Comparison of ENCODE assay signal across 18 cellular contexts in genomic region chr3:186095584-186096061, GRCh38. TPM values are rescaled to one million over a fixed set of nuclear protein-coding genes. Genes with fewer than 3 reads are reported as not detected.
DNase-seq lines count a peak whose midpoint lies in the region; ATAC-seq and TF ChIP-seq lines count a peak whose summit lies in the region.
"Had no signal": no experiment of that assay in that cellular context is flagged by ENCODE, and none has a peak within 500 bp of the region (broad histone marks: within the 10 kb centered on the region; RNA-seq: fewer than 3 reads in every experiment).

No MANE protein-coding gene starts in this region.

- H3K36me3 Mint-ChIP-seq in HFFc6 (ENCODE audit: low read depth): peaks cover 16% of the 10 kb centered on the region; the same call in 1 of the 2 replicates
- no peaks in the 10 kb centered on the region for H3K36me3 Mint-ChIP-seq in activated CD4-positive, alpha-beta memory T cell treated with anti-CD3 and anti-CD28 coated beads for 36 hours
- H3K36me3 Mint-ChIP-seq: IgD-negative memory B cell had no signal

- H3K9me3 Mint-ChIP-seq in HFFc6: no peaks in the 10 kb centered on the region
- no peaks in the 10 kb centered on the region for H3K9me3 Mint-ChIP-seq in activated CD4-positive, alpha-beta memory T cell treated with anti-CD3 and anti-CD28 coated beads for 36 hours
- H3K9me3 Mint-ChIP-seq: activated T-helper 2 cell treated with anti-CD3 and anti-CD28 coated beads, Interferon-gamma antibody, Interleukin-2, Interleukin-4, amounts not matched to agents 10 μg/mL and 5 μg/mL and 100 μg/mL, durations not matched to agents 14 hours and 24 hours and 36 hours; IgD-negative memory B cell had no signal

- no peaks in the 10 kb centered on the region for H3K27me3 ChIP-seq in HL-60 (ENCODE audit: insufficient read depth, poor library complexity, severe bottlenecking)
- no peaks in the 10 kb centered on the region for H3K27me3 ChIP-seq in left ventricle myocardium inferior (ENCODE audit: low read depth)
- H3K27me3 ChIP-seq in gastrocnemius medialis: no peaks in the 10 kb centered on the region
- H3K27me3 ChIP-seq: hepatocyte had no signal

- TF ChIP-seq CTCF in HL-60 (IDR thresholded peaks at IDR 0.05; ENCODE audit: insufficient read depth, low read length) (no peak), left ventricle myocardium inferior (IDR thresholded peaks at IDR 0.05; ENCODE audit: borderline replicate concordance) (no peak), HFFc6 (IDR thresholded peaks at IDR 0.05) (no peak), gastrocnemius medialis (IDR thresholded peaks at IDR 0.05 in 4 of 5, conservative IDR thresholded peaks at IDR 0.05 in 1 of 5) (no peak)

- H3K4me1 Mint-ChIP-seq in HFFc6 (ENCODE audit: low read depth): peaks cover 32% of the 10 kb centered on the region
- no peaks in the 10 kb centered on the region for H3K4me1 Mint-ChIP-seq in activated CD4-positive, alpha-beta memory T cell treated with anti-CD3 and anti-CD28 coated beads for 36 hours (ENCODE audit: low read depth)
- H3K4me1 Mint-ChIP-seq: IgD-negative memory B cell had no signal

- H3K36me3 ChIP-seq in left ventricle myocardium inferior: no peaks in the 10 kb centered on the region
- no peaks in the 10 kb centered on the region for H3K36me3 ChIP-seq in gastrocnemius medialis
- H3K36me3 ChIP-seq: prostate gland had no signal

- H3K4me3 Mint-ChIP-seq in HFFc6: no peak overlapping the region
- H3K4me3 Mint-ChIP-seq in activated CD4-positive, alpha-beta memory T cell treated with anti-CD3 and anti-CD28 coated beads for 36 hours: no peak overlapping the region
- H3K4me3 Mint-ChIP-seq: IgD-negative memory B cell had no signal

- TF ChIP-seq POLR2A in gastrocnemius medialis (IDR thresholded peaks at IDR 0.05): no peak

- ATAC-seq in gastrocnemius medialis: no peak

- H3K9me3 ChIP-seq in left ventricle myocardium inferior (replicated peaks): no peaks in the 10 kb centered on the region
- no peaks in the 10 kb centered on the region for H3K9me3 ChIP-seq in gastrocnemius medialis
- H3K9me3 ChIP-seq: prostate gland had no signal

- intact Hi-C loops in left ventricle myocardium inferior (cut with micrococcal nuclease): no loop called here
- intact Hi-C loops in activated CD4-positive, alpha-beta memory T cell treated with anti-CD3 and anti-CD28 coated beads for 36 hours (cut with micrococcal nuclease): no loop called here
- intact Hi-C loops in gastrocnemius medialis (cut with DNase I; ENCODE audit: low total_unique reads): no loop called here

- in situ Hi-C loops in gastrocnemius medialis (cut with MboI; ENCODE audit: low sequenced_read_pairs in 4 of 4): no loop called here

- DNase-seq in HL-60 (ENCODE audit: low read depth in 1 of 2, low spot score in 1 of 2): peak in 1 of 2 experiments; percentile 79
- peak; percentile 84 for DNase-seq in SKM-1 treated with dmso at 0.1 percent for 144 hours (lab: John Stamatoyannopoulos, UW; ENCODE audit: unreplicated experiment)
- DNase-seq in left ventricle myocardium inferior: peak; percentile 22
- peak; percentile 77 for DNase-seq in pons (ENCODE audit: low spot score)
- no peak for DNase-seq in HFFc6
- DNase-seq in activated CD4-positive, alpha-beta memory T cell treated with anti-CD3 and anti-CD28 coated beads for 36 hours: no peak
- no peak for DNase-seq in gastrocnemius medialis
- DNase-seq in cerebellum (ENCODE audit: low spot score): no peak
- DNase-seq: activated CD4-positive, alpha-beta T cell treated with anti-CD3 and anti-CD28 coated beads for 4 hours; DMS79; NCI-H146; NCI-H748 treated with DMSO at 0.1 percent for 48 hours; stimulated activated CD4-positive, alpha-beta T cell treated with anti-CD3 and anti-CD28 coated beads, Interleukin-2, amount 100 ng/mL, for 24 hours; SW 1271 had no signal

- CTCF ChIA-PET in activated CD4-positive, alpha-beta memory T cell treated with anti-CD3 and anti-CD28 coated beads for 36 hours (lab: Charles Lee): no interaction called here

- peaks cover 34% of the 10 kb centered on the region for H3K4me1 ChIP-seq in left ventricle myocardium inferior
- H3K4me1 ChIP-seq in gastrocnemius medialis: peaks cover 12 to 40% of the 10 kb centered on the region in 2 donors
- H3K4me1 ChIP-seq: prostate gland had no signal

- H3K27ac ChIP-seq in HL-60 (replicated peaks): peak overlapping the region; percentile 86
- no peak overlapping the region for H3K27ac ChIP-seq in left ventricle myocardium inferior (replicated peaks)
- H3K27ac ChIP-seq in gastrocnemius medialis: no peak overlapping the region
- H3K27ac ChIP-seq: hepatocyte, prostate gland had no signal

- H3K4me3 ChIP-seq in HL-60 (replicated peaks; ENCODE audit: insufficient read depth, low read length) (peak overlapping the region; percentile 25), left ventricle myocardium inferior (no peak overlapping the region), gastrocnemius medialis (no peak overlapping the region)
- H3K4me3 ChIP-seq: hepatocyte, prostate gland had no signal

- POLR2A ChIA-PET in activated CD4-positive, alpha-beta memory T cell treated with anti-CD3 and anti-CD28 coated beads for 36 hours (lab: Charles Lee): no interaction called here

- H3K27me3 Mint-ChIP-seq in HFFc6 (ENCODE audit: insufficient read depth): no peaks in the 10 kb centered on the region
- H3K27me3 Mint-ChIP-seq in activated CD4-positive, alpha-beta memory T cell treated with anti-CD3 and anti-CD28 coated beads for 36 hours: peaks cover 65% of the 10 kb centered on the region

- no peak overlapping the region for H3K27ac Mint-ChIP-seq in HFFc6
- no peak overlapping the region for H3K27ac Mint-ChIP-seq in activated CD4-positive, alpha-beta memory T cell treated with anti-CD3 and anti-CD28 coated beads for 36 hours
- H3K27ac Mint-ChIP-seq: activated T-helper 2 cell treated with anti-CD3 and anti-CD28 coated beads, Interferon-gamma antibody, Interleukin-2, Interleukin-4, amounts not matched to agents 10 μg/mL and 5 μg/mL and 100 μg/mL, durations not matched to agents 14 hours and 24 hours and 36 hours; IgD-negative memory B cell had no signal

RNA-seq across cellular contexts. Expression of gene ETV5, which starts 13.3 kb away (rescaled TPM):
- total RNA-seq in left ventricle myocardium inferior: 5.0 TPM
- 10 to 100 TPM; 48.6 to 69.3 (median 52.5) TPM for total RNA-seq in HFFc6 (2021; fragmentation: NEBNext Ultra II Directional; extraction: Animal tissue kit (Norgen Biotek cat#: 25700))
- total RNA-seq in activated CD4-positive, alpha-beta memory T cell treated with anti-CD3 and anti-CD28 coated beads for 36 hours: 1 to 10 TPM in 1 of 2 experiments, under 1 TPM in 1; 0.74 to 1.3 TPM
- 10 to 100 TPM; 19.0 to 31.6 (median 21.3) TPM for total RNA-seq in gastrocnemius medialis
- 44.8 TPM for total RNA-seq in cerebellum

Comparison
In these comparisons a context has a peak if more than half of its experiments do, and no peak if none do; other contexts are left out.
1. DNase-seq: peak in SKM-1 treated with dmso at 0.1 percent for 144 hours (single experiment), left ventricle myocardium inferior (single experiment) and pons (single experiment); none in HFFc6 (single experiment), activated CD4-positive, alpha-beta memory T cell treated with anti-CD3 and anti-CD28 coated beads for 36 hours (single experiment), gastrocnemius medialis (0 of 2) and cerebellum (single experiment).